Comparison of ENCODE assay signal across 8 cellular contexts in genomic region chr3:46078712-46079400, GRCh38. TPM values are rescaled to one million over a fixed set of nuclear protein-coding genes. Genes with fewer than 3 reads are reported as not detected.
DNase-seq lines count a peak whose midpoint lies in the region; ATAC-seq and TF ChIP-seq lines count a peak whose summit lies in the region.

No MANE protein-coding gene starts in this region.

- DNase-seq in AG04449 (ENCODE audit: low read depth, low spot score) (peak; percentile 80), NOMO-1 treated with DMSO at 0.1 percent for 48 hours (lab: John Stamatoyannopoulos, UW; ENCODE audit: unreplicated experiment) (peak; percentile 84), endodermal cell (peak; percentile 97), mesothelial cell of epicardium (ENCODE audit: low spot score in 2 of 2, unreplicated experiment in 2 of 2) (peak; percentile 73 to 89)
- DNase-seq in activated CD8-positive, alpha-beta memory T cell treated with anti-CD3 and anti-CD28 coated beads for 1 hour (ENCODE audit: extremely low read depth in 1 of 2, low read depth in 1 of 2), result peak; percentile 79 to 86
- peak; percentile 81 to 83 for DNase-seq in stimulated activated CD8-positive, alpha-beta memory T cell treated with anti-CD3 and anti-CD28 coated beads, Interleukin-2, amount 100 ng/mL, for 1 hour (ENCODE audit: low read depth in 2 of 2)

- ATAC-seq in GM18868 (IDR thresholded peaks at IDR 0.05; ENCODE audit: unreplicated experiment), result peak; percentile 61

- H3K27ac ChIP-seq in HUES6 (ENCODE audit: low read depth, low read length) (no peak overlapping the region), endodermal cell (ENCODE audit: low read depth, low read length) (no peak overlapping the region)

- H3K9me3 Mint-ChIP-seq in endodermal cell, result peaks cover 16% of the 10 kb centered on the region
- peaks cover 3% of the 10 kb centered on the region for H3K9me3 Mint-ChIP-seq in mesothelial cell of epicardium

- POLR2A ChIA-PET in AG04449 (lab: Yijun Ruan, JAX), result no interaction called here

- WGBS in endodermal cell (ENCODE audit: insufficient coverage in 1 of 2, insufficient read length in 1 of 2), 2 experiments, result 17 to 22% methylated on average over 10 to 11 of the region's 11 CpGs

- TF ChIP-seq CTCF in AG04449 (IDR thresholded peaks at IDR 0.05; ENCODE audit: insufficient read depth, low read length, missing control alignments), result peak; percentile 91
- TF ChIP-seq CTCF in endodermal cell (conservative IDR thresholded peaks at IDR 0.05), result peak; percentile 99
- TF ChIP-seq CTCF in mesothelial cell of epicardium (IDR thresholded peaks at IDR 0.05; ENCODE audit: unreplicated experiment), result peak; percentile 84

- H3K4me3 Mint-ChIP-seq in endodermal cell (no peak overlapping the region), mesothelial cell of epicardium (peak overlapping the region; percentile 58)

- H3K9me3 ChIP-seq in HUES6 (ENCODE audit: control insufficient read depth, insufficient read depth, low read depth, low read length) (peaks cover 10% of the 10 kb centered on the region; the same call in 1 of the 2 replicates), endodermal cell (ENCODE audit: control insufficient read depth, low read length) (peaks cover 9% of the 10 kb centered on the region)

- H3K27ac Mint-ChIP-seq in endodermal cell (no peak overlapping the region), mesothelial cell of epicardium (no peak overlapping the region)

- H3K9ac ChIP-seq in HUES6 (ENCODE audit: low read length), result no peak overlapping the region
- H3K9ac ChIP-seq in endodermal cell (ENCODE audit: extremely low read depth, low read length, poor library complexity, severe bottlenecking), result no peak overlapping the region

- H3K36me3 ChIP-seq in HUES6 (ENCODE audit: control insufficient read depth, insufficient read depth, low read length), result no peaks in the 10 kb centered on the region
- no peaks in the 10 kb centered on the region for H3K36me3 ChIP-seq in endodermal cell (ENCODE audit: control insufficient read depth, insufficient read depth, low read length)

- H3K4me1 ChIP-seq in HUES6 (ENCODE audit: control insufficient read depth, insufficient read depth, low read length) (no peaks in the 10 kb centered on the region), endodermal cell (ENCODE audit: control insufficient read depth, insufficient read depth, low read length) (no peaks in the 10 kb centered on the region)

- H3K4me1 Mint-ChIP-seq in endodermal cell, result peaks cover 11% of the 10 kb centered on the region
- peaks cover 12% of the 10 kb centered on the region for H3K4me1 Mint-ChIP-seq in mesothelial cell of epicardium

- H3K27me3 ChIP-seq in HUES6 (ENCODE audit: control insufficient read depth, insufficient read depth, low read length) (no peaks in the 10 kb centered on the region), endodermal cell (ENCODE audit: control insufficient read depth, insufficient read depth, low read length, poor library complexity, severe bottlenecking) (no peaks in the 10 kb centered on the region)

- H3K4me3 ChIP-seq in AG04449 (ENCODE audit: low read depth, low read length), result no peak overlapping the region
- 0 out of 2 replicates have a peak overlapping the region, but pooled peaks have one; percentile 15 for H3K4me3 ChIP-seq in HUES6 (ENCODE audit: low read depth, low read length)
- H3K4me3 ChIP-seq in endodermal cell (ENCODE audit: low read length), result no peak overlapping the region

- no peaks in the 10 kb centered on the region for H3K36me3 Mint-ChIP-seq in endodermal cell (ENCODE audit: low read depth)
- no peaks in the 10 kb centered on the region for H3K36me3 Mint-ChIP-seq in mesothelial cell of epicardium

- CTCF ChIA-PET in AG04449 (lab: Yijun Ruan, JAX), result interaction anchor here (0.6 to 17.2 kb wide), 64 partner anchors 9 to 1164 kb away, joined by 3 to 918 read pairs (median 4); partner anchors contain the start of genes CCR2, CXCR6, FYCO1 and LZTFL1

- H3K27me3 Mint-ChIP-seq in endodermal cell (ENCODE audit: insufficient read depth) (peaks cover 3% of the 10 kb centered on the region), mesothelial cell of epicardium (ENCODE audit: low read depth) (peaks cover 3% of the 10 kb centered on the region)

RNA-seq across cellular contexts. Expression of gene XCR1, which starts 51.6 kb away (rescaled TPM):
- total RNA-seq in endodermal cell, result not detected
- not detected for polyA plus RNA-seq in endodermal cell (2013, experiment 1 of 2)
- polyA plus RNA-seq in endodermal cell (2013, experiment 2 of 2), result not detected
- total RNA-seq in mesothelial cell of epicardium, result not detected in 3 replicates
